18 cellular contexts compared by ENCODE assay signal in genomic region chr17:75191584-75191983, GRCh38. TPM values are rescaled to one million over a fixed set of nuclear protein-coding genes. Genes with fewer than 3 reads are reported as not detected.
A peak's percentile ranks its signal among the peaks of the same experiment; 100 is the strongest.
DNase-seq lines count a peak whose midpoint lies in the region; ATAC-seq, FAIRE-seq and TF ChIP-seq lines count a peak whose summit lies in the region.
"Had no signal": no experiment of that assay in that cellular context is flagged by ENCODE, and none has a peak within 500 bp of the region (broad histone marks: within the 10 kb centered on the region; RNA-seq: fewer than 3 reads in every experiment).

No MANE protein-coding gene starts in this region.

- POLR2A ChIA-PET in HepG2 (lab: Yijun Ruan, JAX): interaction anchor here (1.5 kb wide), 1 partner anchor 9 kb away, joined by 7 read pairs; the partner anchor contains the start of gene SUMO2

- TF ChIP-seq POLR2A in HepG2 (IDR thresholded peaks at IDR 0.05; ENCODE audit: insufficient read depth in 1 of 2, low read depth in 2 of 2, low read length in 2 of 2) (no peak), right lobe of liver (IDR thresholded peaks at IDR 0.05) (no peak), thyroid gland (IDR thresholded peaks at IDR 0.05) (no peak), sigmoid colon (IDR thresholded peaks at IDR 0.05) (no peak)

- no peaks in the 10 kb centered on the region for H3K36me3 ChIP-seq in HepG2 (replicated peaks in 1 of 2; ENCODE audit: control insufficient read depth in 1 of 2, insufficient read depth in 2 of 2, low read length in 2 of 2)
- no peaks in the 10 kb centered on the region for H3K36me3 ChIP-seq in right lobe of liver
- H3K36me3 ChIP-seq in thyroid gland: no peaks in the 10 kb centered on the region
- no peaks in the 10 kb centered on the region for H3K36me3 ChIP-seq in sigmoid colon
- H3K36me3 ChIP-seq: SJSA1 had no signal

- TF ChIP-seq RAD21 in HepG2 (CRISPR knock-in tag; IDR thresholded peaks at IDR 0.05): no peak

- intact Hi-C loops in HepG2 (cut with micrococcal nuclease; ENCODE audit: unreplicated experiment): no loop called here
- intact Hi-C loops in right lobe of liver (cut with DNase I): no loop called here
- intact Hi-C loops in thyroid gland (cut with DNase I): no loop called here
- intact Hi-C loops in sigmoid colon (cut with DNase I): no loop called here

- no peak overlapping the region for H2AFZ ChIP-seq in HepG2 (ENCODE audit: low read length)

- H3K27me3 ChIP-seq in HepG2 (ENCODE audit: control insufficient read depth in 1 of 2, insufficient read depth in 2 of 2, low read length in 2 of 2) (no peaks in the 10 kb centered on the region), right lobe of liver (no peaks in the 10 kb centered on the region), thyroid gland (no peaks in the 10 kb centered on the region), sigmoid colon (no peaks in the 10 kb centered on the region)
- H3K27me3 ChIP-seq: SJSA1 had no signal

- H3K4me2 ChIP-seq in HepG2 (ENCODE audit: low read depth, low read length): no peak overlapping the region; the same call in 1 of the 2 replicates
- H3K4me2 ChIP-seq: KMS-11, smooth muscle cell had no signal

- H4K20me1 ChIP-seq in HepG2 (ENCODE audit: insufficient read depth, low read length): no peaks in the 10 kb centered on the region

- peaks cover 33% of the 10 kb centered on the region for H3K4me1 ChIP-seq in HepG2 (ENCODE audit: insufficient read depth, low read length)
- no peaks in the 10 kb centered on the region for H3K4me1 ChIP-seq in right lobe of liver
- H3K4me1 ChIP-seq in thyroid gland: no peaks in the 10 kb centered on the region
- no peaks in the 10 kb centered on the region for H3K4me1 ChIP-seq in sigmoid colon

- WGBS in HepG2 (ENCODE audit: low lambda C conversion rate): 34% methylated on average over 4 of the region's 4 CpGs
- 72% methylated on average over 4 of the region's 4 CpGs for WGBS in right lobe of liver (ENCODE audit: insufficient coverage, low coverage, low lambda C conversion rate, missing lambda C conversion rate)
- WGBS in thyroid gland, 2 donors: 22% methylated on average over 4 of the region's 4 CpGs
- 71 to 78% methylated on average over 4 of the region's 4 CpGs for WGBS in sigmoid colon, 2 donors

- no peaks in the 10 kb centered on the region for H3K79me2 ChIP-seq in HepG2 (ENCODE audit: insufficient read depth, low read length)

- DNase-seq in HepG2 (ENCODE audit: low spot score) (no peak), right lobe of liver (no peak), RKO (ENCODE audit: low spot score) (peak; percentile 52), fibroblast of mammary gland (ENCODE audit: low read depth) (peak; percentile 58), thyroid gland (peak; percentile 52 to 61), NCI-H2081 treated with DMSO at 0.1 percent for 48 hours (lab: John Stamatoyannopoulos, UW) (no peak), sigmoid colon (no peak), NCI-H774 (lab: John Stamatoyannopoulos, UW) (no peak)
- DNase-seq: activated gamma-delta T cell; effector memory CD4-positive, alpha-beta T cell; GOT3; islet precursor cell; NCI-H1930; NCI-H69; stimulated activated naive CD4-positive, alpha-beta T cell treated with Interleukin-2 at 50 U/mL for 16 hours had no signal

- no peak overlapping the region for H3K4me3 ChIP-seq in HepG2 (replicated peaks in 1 of 3; ENCODE audit: insufficient read depth in 1 of 3, low read depth in 2 of 3, low read length in 3 of 3)
- no peak overlapping the region for H3K4me3 ChIP-seq in right lobe of liver
- H3K4me3 ChIP-seq in fibroblast of mammary gland (ENCODE audit: control insufficient read depth, low read depth, low read length): no peak overlapping the region
- H3K4me3 ChIP-seq in thyroid gland (replicated peaks in 1 of 3): no peak overlapping the region
- no peak overlapping the region for H3K4me3 ChIP-seq in sigmoid colon
- H3K4me3 ChIP-seq: SJSA1, smooth muscle cell had no signal

- H3K27ac ChIP-seq in HepG2 (ENCODE audit: extremely low read length, insufficient read depth, low read length) (no peak overlapping the region), right lobe of liver (no peak overlapping the region), thyroid gland (no peak overlapping the region), sigmoid colon (no peak overlapping the region)
- H3K27ac ChIP-seq: KMS-11, SJSA1 had no signal

- in situ Hi-C loops in HepG2 (cut with HindIII; ENCODE audit: extremely low pct_ligation_motif_present, low pct_unique_long_range_greater_than_20kb): no loop called here

- no peak overlapping the region for H3K9ac ChIP-seq in HepG2 (ENCODE audit: insufficient read depth, low read depth, low read length)
- H3K9ac ChIP-seq: KMS-11 had no signal

- CTCF ChIA-PET in HepG2 (lab: Yijun Ruan, JAX; ENCODE audit: low intra/inter-chr PET ratio, low total read pairs): no interaction called here

- ATAC-seq in HepG2 (no peak), right lobe of liver (no peak)

- H3K9me3 ChIP-seq in HepG2 (ENCODE audit: low read length): no peaks in the 10 kb centered on the region
- no peaks in the 10 kb centered on the region for H3K9me3 ChIP-seq in right lobe of liver
- H3K9me3 ChIP-seq in thyroid gland: no peaks in the 10 kb centered on the region
- no peaks in the 10 kb centered on the region for H3K9me3 ChIP-seq in sigmoid colon
- H3K9me3 ChIP-seq: SJSA1 had no signal

- TF ChIP-seq EP300 in HepG2 (IDR thresholded peaks at IDR 0.05; ENCODE audit: low read depth in 2 of 2, low read length in 2 of 2) (no peak), HepG2 (CRISPR knock-in tag; IDR thresholded peaks at IDR 0.05; ENCODE audit: borderline replicate concordance) (no peak), sigmoid colon (IDR thresholded peaks at IDR 0.05) (no peak)

- no peak for TF ChIP-seq CTCF in HepG2 (CRISPR knock-in tag; IDR thresholded peaks at IDR 0.05)
- TF ChIP-seq CTCF in right lobe of liver (IDR thresholded peaks at IDR 0.05): no peak
- TF ChIP-seq CTCF in fibroblast of mammary gland (conservative IDR thresholded peaks at IDR 0.05; ENCODE audit: control insufficient read depth, insufficient read depth, low read depth, low read length): no peak
- TF ChIP-seq CTCF in thyroid gland (IDR thresholded peaks at IDR 0.05): no peak
- no peak for TF ChIP-seq CTCF in sigmoid colon (IDR thresholded peaks at IDR 0.05)

- no TSS peak for BruUV-seq in HepG2 (replicated peaks; lab: Mats Ljungman, UMichigan)

- FAIRE-seq in HepG2 (lab: Jason Lieb, UNC): no peak

RNA-seq across cellular contexts. Expression of gene SUMO2, which starts 8.8 kb away (rescaled TPM):
- 553 and 842 TPM in 2 replicates for total RNA-seq in HepG2 (2016; rRNA removed; fragmentation: Illumina TruSeq; extraction: Trizol)
- total RNA-seq in HepG2 (2016; cell fraction: cytosol; rRNA removed; fragmentation: Illumina TruSeq; extraction: Trizol; ENCODE audit: low read depth): 162 and 178 TPM in 2 replicates
- total RNA-seq in HepG2 (2016; cell fraction: insoluble cytoplasmic fraction; rRNA removed; fragmentation: Illumina TruSeq; extraction: Trizol): 553 and 885 TPM in 2 replicates
- 469 and 483 TPM in 2 replicates for total RNA-seq in HepG2 (2016; cell fraction: membrane; rRNA removed; fragmentation: Illumina TruSeq; extraction: Trizol)
- 195 and 213 TPM in 2 replicates for total RNA-seq in HepG2 (2016; cell fraction: nucleus; rRNA removed; fragmentation: Illumina TruSeq; extraction: Trizol)
- 252 and 337 TPM in 2 replicates for polyA plus RNA-seq in HepG2 (2011; rRNA removed)
- polyA plus RNA-seq in HepG2 (2011; cell fraction: cytosol; rRNA removed): 69.8 and 103 TPM in 2 replicates
- 25.8 and 30.1 TPM in 2 replicates for polyA plus RNA-seq in HepG2 (2011; cell fraction: nucleus; rRNA removed)
- polyA plus RNA-seq in HepG2 (2012): 289 and 643 TPM in 2 replicates
- polyA plus RNA-seq in HepG2 (2016; cell fraction: cytosol; fragmentation: Illumina TruSeq; extraction: Trizol; ENCODE audit: low read depth): 377 and 391 TPM in 2 replicates
- 1,249 and 1,398 TPM in 2 replicates for polyA plus RNA-seq in HepG2 (2016; cell fraction: insoluble cytoplasmic fraction; fragmentation: Illumina TruSeq; extraction: Trizol; ENCODE audit: low read depth)
- 612 and 621 TPM in 2 replicates for polyA plus RNA-seq in HepG2 (2016; cell fraction: membrane; fragmentation: Illumina TruSeq; extraction: Trizol; ENCODE audit: low read depth)
- 448 and 485 TPM in 2 replicates for polyA plus RNA-seq in HepG2 (2016; cell fraction: nucleus; fragmentation: Illumina TruSeq; extraction: Trizol; ENCODE audit: insufficient read depth, low read depth)
- polyA minus RNA-seq in HepG2 (2011; rRNA and poly(A)+ RNA removed; ENCODE audit: low replicate concordance): 78.7 and 95.4 TPM in 2 replicates
- 255 and 261 TPM in 2 replicates for polyA minus RNA-seq in HepG2 (2011; cell fraction: cytosol; rRNA and poly(A)+ RNA removed)
- polyA minus RNA-seq in HepG2 (2011; cell fraction: nucleus; rRNA and poly(A)+ RNA removed): 42.5 and 63.9 TPM in 2 replicates
- total RNA-seq in right lobe of liver: 100 to 1,000 TPM in 3 of 6 experiments, 10 to 100 TPM in 3; 23.6 to 120 (median 108) TPM
- 100 to 1,000 TPM in 1 of 4 donors, 10 to 100 TPM in 3; 61.9 to 100 (median 82.1) TPM for total RNA-seq in thyroid gland
- 100 to 1,000 TPM in 1 of 4 donors, 10 to 100 TPM in 3; 63.0 to 109 (median 87.1) TPM for total RNA-seq in sigmoid colon
- 100 to 1,000 TPM in 2 of 3 donors, 10 to 100 TPM in 1; 69.9 to 130 (median 117) TPM for polyA plus RNA-seq in sigmoid colon

RNA-seq across cellular contexts. Expression of gene NUP85, which starts 13.9 kb away (rescaled TPM):
- total RNA-seq in HepG2 (2016; rRNA removed; fragmentation: Illumina TruSeq; extraction: Trizol) (122 and 124 TPM in 2 replicates), right lobe of liver (10 to 100 TPM; 15.3 to 32.8 (median 25.9) TPM), thyroid gland (10 to 100 TPM; 24.7 to 31.7 (median 27.1) TPM), sigmoid colon (10 to 100 TPM; 21.1 to 32.2 (median 29.7) TPM)
- total RNA-seq in HepG2 (2016; cell fraction: cytosol; rRNA removed; fragmentation: Illumina TruSeq; extraction: Trizol; ENCODE audit: low read depth): 32.8 and 35.7 TPM in 2 replicates
- total RNA-seq in HepG2 (2016; cell fraction: insoluble cytoplasmic fraction; rRNA removed; fragmentation: Illumina TruSeq; extraction: Trizol): 119 and 122 TPM in 2 replicates
- total RNA-seq in HepG2 (2016; cell fraction: membrane; rRNA removed; fragmentation: Illumina TruSeq; extraction: Trizol): 28.2 and 37.8 TPM in 2 replicates
- total RNA-seq in HepG2 (2016; cell fraction: nucleus; rRNA removed; fragmentation: Illumina TruSeq; extraction: Trizol): 112 and 113 TPM in 2 replicates
- polyA plus RNA-seq in HepG2 (2011; rRNA removed) (79.4 and 89.1 TPM in 2 replicates), sigmoid colon (10 to 100 TPM; 31.0 to 48.6 (median 42.8) TPM)
- polyA plus RNA-seq in HepG2 (2011; cell fraction: cytosol; rRNA removed): 64.8 and 78.3 TPM in 2 replicates
- 303 and 416 TPM in 2 replicates for polyA plus RNA-seq in HepG2 (2011; cell fraction: nucleus; rRNA removed)
- 34.4 and 62.5 TPM in 2 replicates for polyA plus RNA-seq in HepG2 (2012)
- 17.2 and 18.1 TPM in 2 replicates for polyA plus RNA-seq in HepG2 (2016; cell fraction: cytosol; fragmentation: Illumina TruSeq; extraction: Trizol; ENCODE audit: low read depth)
- 81.2 and 85.9 TPM in 2 replicates for polyA plus RNA-seq in HepG2 (2016; cell fraction: insoluble cytoplasmic fraction; fragmentation: Illumina TruSeq; extraction: Trizol; ENCODE audit: low read depth)
- 16.9 and 17.7 TPM in 2 replicates for polyA plus RNA-seq in HepG2 (2016; cell fraction: membrane; fragmentation: Illumina TruSeq; extraction: Trizol; ENCODE audit: low read depth)
- 226 and 250 TPM in 2 replicates for polyA plus RNA-seq in HepG2 (2016; cell fraction: nucleus; fragmentation: Illumina TruSeq; extraction: Trizol; ENCODE audit: insufficient read depth, low read depth)
- 91.6 and 267 TPM in 2 replicates for polyA minus RNA-seq in HepG2 (2011; rRNA and poly(A)+ RNA removed; ENCODE audit: low replicate concordance)
- 23.6 and 24.5 TPM in 2 replicates for polyA minus RNA-seq in HepG2 (2011; cell fraction: cytosol; rRNA and poly(A)+ RNA removed)
- polyA minus RNA-seq in HepG2 (2011; cell fraction: nucleus; rRNA and poly(A)+ RNA removed): 69.2 and 70.3 TPM in 2 replicates

RNA-seq across cellular contexts. Expression of gene JPT1, which starts 37.3 kb away (rescaled TPM):
- total RNA-seq in HepG2 (2016; rRNA removed; fragmentation: Illumina TruSeq; extraction: Trizol): 237 and 256 TPM in 2 replicates
- total RNA-seq in HepG2 (2016; cell fraction: cytosol; rRNA removed; fragmentation: Illumina TruSeq; extraction: Trizol; ENCODE audit: low read depth): 86.3 and 92.6 TPM in 2 replicates
- 209 and 270 TPM in 2 replicates for total RNA-seq in HepG2 (2016; cell fraction: insoluble cytoplasmic fraction; rRNA removed; fragmentation: Illumina TruSeq; extraction: Trizol)
- total RNA-seq in HepG2 (2016; cell fraction: membrane; rRNA removed; fragmentation: Illumina TruSeq; extraction: Trizol): 67.0 and 88.4 TPM in 2 replicates
- 98.2 and 106 TPM in 2 replicates for total RNA-seq in HepG2 (2016; cell fraction: nucleus; rRNA removed; fragmentation: Illumina TruSeq; extraction: Trizol)
- 32.1 and 43.3 TPM in 2 replicates for polyA plus RNA-seq in HepG2 (2011; rRNA removed)
- polyA plus RNA-seq in HepG2 (2011; cell fraction: cytosol; rRNA removed): 92.3 and 100 TPM in 2 replicates
- polyA plus RNA-seq in HepG2 (2011; cell fraction: nucleus; rRNA removed): 38.5 and 41.1 TPM in 2 replicates
- polyA plus RNA-seq in HepG2 (2012): 103 and 127 TPM in 2 replicates
- polyA plus RNA-seq in HepG2 (2016; cell fraction: cytosol; fragmentation: Illumina TruSeq; extraction: Trizol; ENCODE audit: low read depth): 83.0 and 101 TPM in 2 replicates
- polyA plus RNA-seq in HepG2 (2016; cell fraction: insoluble cytoplasmic fraction; fragmentation: Illumina TruSeq; extraction: Trizol; ENCODE audit: low read depth): 221 and 271 TPM in 2 replicates
- polyA plus RNA-seq in HepG2 (2016; cell fraction: membrane; fragmentation: Illumina TruSeq; extraction: Trizol; ENCODE audit: low read depth): 58.3 and 84.5 TPM in 2 replicates
- 169 and 181 TPM in 2 replicates for polyA plus RNA-seq in HepG2 (2016; cell fraction: nucleus; fragmentation: Illumina TruSeq; extraction: Trizol; ENCODE audit: insufficient read depth, low read depth)
- 28.4 and 46.4 TPM in 2 replicates for polyA minus RNA-seq in HepG2 (2011; rRNA and poly(A)+ RNA removed; ENCODE audit: low replicate concordance)
- polyA minus RNA-seq in HepG2 (2011; cell fraction: cytosol; rRNA and poly(A)+ RNA removed): 50.6 and 65.7 TPM in 2 replicates
- 30.4 and 32.2 TPM in 2 replicates for polyA minus RNA-seq in HepG2 (2011; cell fraction: nucleus; rRNA and poly(A)+ RNA removed)
- total RNA-seq in right lobe of liver: 10 to 100 TPM; 16.7 to 57.8 (median 29.5) TPM
- total RNA-seq in thyroid gland: 10 to 100 TPM; 15.1 to 23.4 (median 17.7) TPM
- total RNA-seq in sigmoid colon: 10 to 100 TPM; 17.5 to 19.1 (median 18.8) TPM
- polyA plus RNA-seq in sigmoid colon: 100 to 1,000 TPM; 361 to 627 (median 471) TPM

Comparison
In these comparisons a context has a peak if more than half of its experiments do, and no peak if none do; other contexts are left out.
1. DNase-seq: peak in RKO (single experiment), fibroblast of mammary gland (single experiment) and thyroid gland (2 of 2); none in HepG2 (single experiment), right lobe of liver (0 of 3), NCI-H2081 treated with DMSO at 0.1 percent for 48 hours (single experiment), sigmoid colon (single experiment) and NCI-H774 (single experiment).